In genomic region chr14:99261916-99262787, GRCh38 we compare ENCODE assay signal across 9 cellular contexts. TPM values are rescaled to one million over a fixed set of nuclear protein-coding genes. Genes with fewer than 3 reads are reported as not detected.
A peak's percentile ranks its signal among the peaks of the same experiment; 100 is the strongest.
DNase-seq lines count a peak whose midpoint lies in the region; ATAC-seq, FAIRE-seq and TF ChIP-seq lines count a peak whose summit lies in the region.
"Had no signal": no experiment of that assay in that cellular context is flagged by ENCODE, and none has a peak within 500 bp of the region (broad histone marks: within the 10 kb centered on the region; RNA-seq: fewer than 3 reads in every experiment).

No MANE protein-coding gene starts in this region.

- no peak for TF ChIP-seq POLR2A in H54 (IDR thresholded peaks at IDR 0.05; ENCODE audit: low read depth, low read length)

- H3K27me3 Mint-ChIP-seq in T-helper 17 cell = no peaks in the 10 kb centered on the region
- no peaks in the 10 kb centered on the region for H3K27me3 Mint-ChIP-seq in activated naive CD4-positive, alpha-beta T cell treated with anti-CD3 and anti-CD28 coated beads, Interleukin-2, amount 10 ng/mL, durations not matched to agents 7 days and 5 days
- H3K27me3 Mint-ChIP-seq in naive thymus-derived CD8-positive, alpha-beta T cell = peaks cover 0 to 5% (median 0%) of the 10 kb centered on the region in 5 donors

- POLR2A ChIA-PET in naive thymus-derived CD8-positive, alpha-beta T cell (lab: Charles Lee) = interaction anchor here (0.6 to 17.4 kb wide), 17 partner anchors 7 to 1285 kb away, joined by 3 to 1316 read pairs (median 8); partner anchors contain the start of gene BCL11B

- peaks cover 86% of the 10 kb centered on the region for H3K4me1 Mint-ChIP-seq in T-helper 17 cell
- peaks cover 86% of the 10 kb centered on the region for H3K4me1 Mint-ChIP-seq in activated naive CD4-positive, alpha-beta T cell treated with anti-CD3 and anti-CD28 coated beads, Interleukin-2, amount 10 ng/mL, durations not matched to agents 7 days and 5 days
- peaks cover 54 to 98% (median 88%) of the 10 kb centered on the region in 4 donors for H3K4me1 Mint-ChIP-seq in naive thymus-derived CD8-positive, alpha-beta T cell

- peak; percentile 71 for ATAC-seq in T-helper 17 cell
- ATAC-seq in naive thymus-derived CD8-positive, alpha-beta T cell = peak; percentile 51 to 69
- ATAC-seq in HG03139 (IDR thresholded peaks at IDR 0.05; ENCODE audit: unreplicated experiment) = no peak

- peaks cover 23% of the 10 kb centered on the region for H3K36me3 Mint-ChIP-seq in T-helper 17 cell (ENCODE audit: low read depth)
- peaks cover 88% of the 10 kb centered on the region for H3K36me3 Mint-ChIP-seq in activated naive CD4-positive, alpha-beta T cell treated with anti-CD3 and anti-CD28 coated beads, Interleukin-2, amount 10 ng/mL, durations not matched to agents 7 days and 5 days
- H3K36me3 Mint-ChIP-seq in naive thymus-derived CD8-positive, alpha-beta T cell = peaks cover 21 to 88% (median 66%) of the 10 kb centered on the region in 3 donors

- H3K9me3 ChIP-seq in BLaER1 (no peaks in the 10 kb centered on the region), T-helper 17 cell (ENCODE audit: control insufficient read depth, low read length, poor library complexity, severe bottlenecking) (no peaks in the 10 kb centered on the region)
- H3K9me3 ChIP-seq: MG63 had no signal

- H3K4me3 ChIP-seq in BLaER1 = peak overlapping the region; percentile 51; the same call in 1 of the 2 replicates
- H3K4me3 ChIP-seq: MG63 had no signal

- H3K27ac ChIP-seq in BLaER1 = peak overlapping the region; percentile 57

- peaks cover 87% of the 10 kb centered on the region for H3K27me3 ChIP-seq in BLaER1
- H3K27me3 ChIP-seq: MG63 had no signal

- peak overlapping the region; percentile 90 for H3K4me2 ChIP-seq in BLaER1

- CTCF ChIA-PET in activated naive CD4-positive, alpha-beta T cell treated with anti-CD3 and anti-CD28 coated beads, Interleukin-2, amount 10 ng/mL, durations not matched to agents 7 days and 5 days (lab: Charles Lee) = interaction anchor here (0.7 to 11.2 kb wide), 7 partner anchors 13 to 1121 kb away, joined by 3 to 140 read pairs (median 4); no protein-coding TSS in a partner anchor

- H3K4me1 ChIP-seq in BLaER1 = peaks cover 67% of the 10 kb centered on the region

- H3K27ac Mint-ChIP-seq in T-helper 17 cell = peak overlapping the region; percentile 100
- peak overlapping the region; percentile 100 for H3K27ac Mint-ChIP-seq in activated naive CD4-positive, alpha-beta T cell treated with anti-CD3 and anti-CD28 coated beads, Interleukin-2, amount 10 ng/mL, durations not matched to agents 7 days and 5 days
- H3K27ac Mint-ChIP-seq in naive thymus-derived CD8-positive, alpha-beta T cell = peak overlapping the region; percentile 99 to 100 (median 100)

- H3K4me3 Mint-ChIP-seq in T-helper 17 cell = peak overlapping the region; percentile 97
- H3K4me3 Mint-ChIP-seq in activated naive CD4-positive, alpha-beta T cell treated with anti-CD3 and anti-CD28 coated beads, Interleukin-2, amount 10 ng/mL, durations not matched to agents 7 days and 5 days = peak overlapping the region; percentile 92
- peak overlapping the region; percentile 88 to 100 (median 98) for H3K4me3 Mint-ChIP-seq in naive thymus-derived CD8-positive, alpha-beta T cell

- no peak for FAIRE-seq in H54 (lab: Jason Lieb, UNC)

- H3K9me3 Mint-ChIP-seq in activated naive CD4-positive, alpha-beta T cell treated with anti-CD3 and anti-CD28 coated beads, Interleukin-2, amount 10 ng/mL, durations not matched to agents 7 days and 5 days = no peaks in the 10 kb centered on the region
- no peaks in the 10 kb centered on the region for H3K9me3 Mint-ChIP-seq in naive thymus-derived CD8-positive, alpha-beta T cell

- peaks cover 99% of the 10 kb centered on the region for H4K20me1 ChIP-seq in BLaER1

- DNase-seq in T-helper 17 cell (peak; percentile 55 to 76 (median 66)), DMS114 treated with DMSO at 0.1 percent for 48 hours (lab: John Stamatoyannopoulos, UW; ENCODE audit: unreplicated experiment) (no peak), H54 (ENCODE audit: insufficient read length, low spot score) (no peak), HUDEP-2 (lab: John Stamatoyannopoulos, UW; ENCODE audit: unreplicated experiment in 76 of 76) (no peak)
- peak; percentile 93 for DNase-seq in activated naive CD4-positive, alpha-beta T cell treated with anti-CD3 and anti-CD28 coated beads, Interleukin-2, amount 10 ng/mL, durations not matched to agents 7 days and 5 days
- DNase-seq in naive thymus-derived CD8-positive, alpha-beta T cell = peak; percentile 65 to 97 (median 90)
- DNase-seq: MG63 had no signal

- H3K9ac ChIP-seq in BLaER1 = peak overlapping the region; percentile 70

- peaks cover 15% of the 10 kb centered on the region for H3K36me3 ChIP-seq in BLaER1
- H3K36me3 ChIP-seq: MG63 had no signal

RNA-seq across cellular contexts. Expression of gene BCL11B, which starts 9.8 kb away (rescaled TPM):
- 100 to 1,000 TPM; 167 to 174 TPM for total RNA-seq in T-helper 17 cell
- 100 to 1,000 TPM; 206 to 209 TPM for total RNA-seq in naive thymus-derived CD8-positive, alpha-beta T cell
- polyA plus RNA-seq in naive thymus-derived CD8-positive, alpha-beta T cell = 10 to 100 TPM in 1 of 3 donors, 1 to 10 TPM in 2; 8.2 to 12.1 (median 9.5) TPM

Comparison
In these comparisons a context has a peak if more than half of its experiments do, and no peak if none do; other contexts are left out.
1. DNase-seq: peak in T-helper 17 cell (3 of 3), activated naive CD4-positive, alpha-beta T cell treated with anti-CD3 and anti-CD28 coated beads, Interleukin-2, amount 10 ng/mL, durations not matched to agents 7 days and 5 days (single experiment) and naive thymus-derived CD8-positive, alpha-beta T cell (10 of 10); none in DMS114 treated with DMSO at 0.1 percent for 48 hours (single experiment), H54 (single experiment) and HUDEP-2 (0 of 76).
2. Peak in every context shown above with its lines, with median percentiles within 50 percentile points of each other: H3K27ac Mint-ChIP-seq and H3K4me3 Mint-ChIP-seq.